Comparison of ENCODE assay signal across 17 cellular contexts in the genomic region with DNA sequence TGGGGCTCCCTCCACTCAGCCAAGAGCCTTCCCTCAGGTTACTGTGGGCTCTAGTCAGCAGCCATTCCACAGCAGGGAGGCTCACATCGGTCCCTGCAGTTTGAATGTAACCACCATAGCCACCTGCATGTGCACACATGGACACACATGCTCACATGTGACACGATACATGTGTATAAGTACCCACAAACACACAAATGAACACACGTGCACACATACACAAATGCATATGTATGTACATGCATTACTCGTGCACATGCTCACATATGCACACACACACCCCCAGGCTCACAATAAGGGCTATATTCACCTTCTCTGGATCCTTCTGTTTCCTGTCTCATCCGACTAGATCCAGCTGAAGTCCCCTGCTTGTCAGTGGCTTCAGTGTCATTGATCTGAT. TPM values are rescaled to one million over a fixed set of nuclear protein-coding genes. Genes with fewer than 3 reads are reported as not detected.
"Had no signal": no experiment of that assay in that cellular context is flagged by ENCODE, and none has a peak within 500 bp of the region (broad histone marks: within the 10 kb centered on the region; RNA-seq: fewer than 3 reads in every experiment).

No MANE protein-coding gene starts in this region.

- H3K27ac Mint-ChIP-seq: activated T-helper 17 cell treated with anti-CD3 and anti-CD28 coated beads, Interleukin-2, amount 50 U/mL, for 72 hours; endodermal cell; immature natural killer cell had no signal

- H3K36me3 ChIP-seq: ascending aorta, breast epithelium, gastrocnemius medialis, heart left ventricle, pancreas, sigmoid colon, spleen, thoracic aorta had no signal

- H3K9me3 Mint-ChIP-seq: activated T-helper 17 cell treated with anti-CD3 and anti-CD28 coated beads, Interleukin-2, amount 50 U/mL, for 72 hours; endodermal cell had no signal

- H3K4me3 Mint-ChIP-seq: activated T-helper 17 cell treated with anti-CD3 and anti-CD28 coated beads, Interleukin-2, amount 50 U/mL, for 72 hours; endodermal cell; immature natural killer cell had no signal

- H3K4me1 ChIP-seq: breast epithelium, pancreas, sigmoid colon had no signal

- ATAC-seq: activated T-helper 17 cell treated with anti-CD3 and anti-CD28 coated beads, Interleukin-2, amount 50 U/mL, for 72 hours; gastrocnemius medialis; heart left ventricle; pancreas had no signal

- DNase-seq: activated CD4-positive, alpha-beta T cell treated with anti-CD3 and anti-CD28 coated beads, Interleukin-2, amount 50 U/mL, for 48 hours; activated CD4-positive, CD25-positive, alpha-beta regulatory T cell treated with anti-CD3 and anti-CD28 coated beads, Interleukin-2, amount 50 U/mL, for 72 hours; activated naive CD4-positive, alpha-beta T cell treated with Interleukin-2 at 50 U/mL for 16 hours; dermis blood vessel endothelial cell; endodermal cell; erythroblast; gastrocnemius medialis; heart left ventricle; immature natural killer cell; mesendoderm; pancreas; sigmoid colon; spleen had no signal

- H3K27me3 ChIP-seq: ascending aorta, breast epithelium, gastrocnemius medialis, heart left ventricle, pancreas, sigmoid colon had no signal

- H3K36me3 Mint-ChIP-seq: immature natural killer cell had no signal

- H3K4me3 ChIP-seq: ascending aorta, breast epithelium, gastrocnemius medialis, heart left ventricle, pancreas, sigmoid colon, spleen, thoracic aorta had no signal

- H3K9me3 ChIP-seq: ascending aorta, breast epithelium, gastrocnemius medialis, heart left ventricle, pancreas, sigmoid colon, spleen, thoracic aorta had no signal

- H3K4me1 Mint-ChIP-seq: activated T-helper 17 cell treated with anti-CD3 and anti-CD28 coated beads, Interleukin-2, amount 50 U/mL, for 72 hours; endodermal cell; immature natural killer cell had no signal

- H3K27ac ChIP-seq: ascending aorta, breast epithelium, gastrocnemius medialis, heart left ventricle, pancreas, sigmoid colon, thoracic aorta had no signal

RNA-seq across cellular contexts. Expression of a gene that starts 36.2 kb away (rescaled TPM):
- total RNA-seq: activated T-helper 17 cell treated with anti-CD3 and anti-CD28 coated beads, Interleukin-2, amount 50 U/mL, for 72 hours had no signal
